In genomic region chr20:56360899-56361199, GRCh38 we compare ENCODE assay signal across 1 cellular context.
TF ChIP-seq lines count a peak whose summit lies in the region.

No MANE protein-coding gene starts in this region.

TF ChIP-seq in SK-N-SH, 30 proteins besides CTCF, POLR2A, EP300 and RAD21 (continued from another document):
- TF ChIP-seq USF1 (IDR thresholded peaks at IDR 0.05; ENCODE audit: borderline replicate concordance, low read depth) (no peak), RXRA (IDR thresholded peaks at IDR 0.05; ENCODE audit: borderline replicate concordance, low read depth) (no peak)
